Comparison of ENCODE assay signal across 26 cellular contexts in genomic region chr6:71983131-71983530, GRCh38.
DNase-seq lines count a peak whose midpoint lies in the region; ATAC-seq and TF ChIP-seq lines count a peak whose summit lies in the region.
"Had no signal": no experiment of that assay in that cellular context is flagged by ENCODE, and none has a peak within 500 bp of the region (broad histone marks: within the 10 kb centered on the region; RNA-seq: fewer than 3 reads in every experiment).

No MANE protein-coding gene starts in this region.

- intact Hi-C loops in left lung (cut with DNase I): no loop called here
- intact Hi-C loops in activated CD4-positive, alpha-beta memory T cell treated with anti-CD3 and anti-CD28 coated beads for 36 hours (cut with micrococcal nuclease): no loop called here

- H3K27ac ChIP-seq in left lung (no peak overlapping the region), mesenchymal stem cell (ENCODE audit: low read length, poor library complexity, severe bottlenecking) (no peak overlapping the region)
- H3K27ac ChIP-seq: A549; BLaER1 treated with 17β-estradiol and CSF1 and Interleukin-3, amounts not matched to agents 10 nM and 100 nM; SJSA1 had no signal

- H2BK120ac ChIP-seq in mesenchymal stem cell (ENCODE audit: low read depth, low read length): no peak overlapping the region

- H3K4me3 ChIP-seq in left lung (no peak overlapping the region), mesenchymal stem cell (ENCODE audit: insufficient read depth in 1 of 2, low read depth in 1 of 2, low read length in 2 of 2) (no peak overlapping the region)
- H3K4me3 ChIP-seq: A549; BLaER1 treated with 17β-estradiol and CSF1 and Interleukin-3, amounts not matched to agents 10 nM and 100 nM; K562; SJSA1 had no signal

- H3K4me2 ChIP-seq in mesenchymal stem cell (ENCODE audit: low read length, poor library complexity, severe bottlenecking): no peak overlapping the region
- H3K4me2 ChIP-seq: A549 had no signal

- WGBS in mesenchymal stem cell: no CpG with 5 or more reads among the region's 1 CpG

- no peak overlapping the region for H4K91ac ChIP-seq in mesenchymal stem cell (ENCODE audit: low read length)

- H3K23ac ChIP-seq in mesenchymal stem cell (ENCODE audit: low read length in 2 of 2): no peak overlapping the region

- H3K9me3 Mint-ChIP-seq in glutamatergic neuron (ENCODE audit: unreplicated experiment): no peaks in the 10 kb centered on the region
- no peaks in the 10 kb centered on the region for H3K9me3 Mint-ChIP-seq in activated CD4-positive, alpha-beta memory T cell treated with anti-CD3 and anti-CD28 coated beads for 36 hours

- H3K9me3 ChIP-seq in left lung (no peaks in the 10 kb centered on the region), mesenchymal stem cell (ENCODE audit: control insufficient read depth, low read length) (no peaks in the 10 kb centered on the region)
- H3K9me3 ChIP-seq: A549; BLaER1 treated with 17β-estradiol and CSF1 and Interleukin-3, amounts not matched to agents 10 nM and 100 nM; SJSA1 had no signal

- H2BK5ac ChIP-seq in mesenchymal stem cell (ENCODE audit: low read depth, low read length, poor library complexity, severe bottlenecking): no peak overlapping the region

- H2AK5ac ChIP-seq in mesenchymal stem cell (ENCODE audit: low read length, severe bottlenecking): no peak overlapping the region

- H4K8ac ChIP-seq in mesenchymal stem cell (ENCODE audit: low read length): no peak overlapping the region

- H3K9ac ChIP-seq in mesenchymal stem cell (ENCODE audit: low read length): no peak overlapping the region
- H3K9ac ChIP-seq: BLaER1 treated with 17β-estradiol and CSF1 and Interleukin-3, amounts not matched to agents 10 nM and 100 nM had no signal

- CTCF ChIA-PET in activated CD4-positive, alpha-beta memory T cell treated with anti-CD3 and anti-CD28 coated beads for 36 hours (lab: Charles Lee): no interaction called here

- POLR2A ChIA-PET in activated CD4-positive, alpha-beta memory T cell treated with anti-CD3 and anti-CD28 coated beads for 36 hours (lab: Charles Lee): no interaction called here

- H2BK15ac ChIP-seq in mesenchymal stem cell (ENCODE audit: low read depth, poor library complexity, severe bottlenecking): no peak overlapping the region

- H3K27me3 Mint-ChIP-seq in glutamatergic neuron (ENCODE audit: unreplicated experiment): no peaks in the 10 kb centered on the region
- no peaks in the 10 kb centered on the region for H3K27me3 Mint-ChIP-seq in activated CD4-positive, alpha-beta memory T cell treated with anti-CD3 and anti-CD28 coated beads for 36 hours
- H3K27me3 Mint-ChIP-seq: CD4-positive, alpha-beta T cell; T-cell had no signal

- no peaks in the 10 kb centered on the region for H3K36me3 ChIP-seq in left lung
- H3K36me3 ChIP-seq in mesenchymal stem cell (ENCODE audit: control insufficient read depth in 1 of 2, insufficient read depth in 2 of 2, low read depth in 1 of 2, low read length in 2 of 2): no peaks in the 10 kb centered on the region
- H3K36me3 ChIP-seq: BLaER1 treated with 17β-estradiol and CSF1 and Interleukin-3, amounts not matched to agents 10 nM and 100 nM; SJSA1 had no signal

- DNase-seq in left lung (no peak), glutamatergic neuron (no peak), kidney glomerular epithelial cell (lab: John Stamatoyannopoulos, UW) (no peak), mesenchymal stem cell (no peak)
- no peak for DNase-seq in activated CD4-positive, alpha-beta memory T cell treated with anti-CD3 and anti-CD28 coated beads for 36 hours
- DNase-seq: AML-193; CD4-positive, alpha-beta T cell; HCEC 1CT; Kasumi-1; MV-4-11; NCI-H1105; NCI-H146; NCI-H1930; NCI-H2107; NCI-H2227 treated with DMSO at 0.1 percent for 48 hours; NCI-H526 treated with DMSO at 0.1 percent for 48 hours; Right ventricle myocardium superior; RPMI8226; T-cell had no signal

- H3K4me1 ChIP-seq in left lung (no peaks in the 10 kb centered on the region), mesenchymal stem cell (ENCODE audit: control insufficient read depth, insufficient read depth, low read depth, low read length) (no peaks in the 10 kb centered on the region)
- H3K4me1 ChIP-seq: A549, SJSA1 had no signal

- H3K14ac ChIP-seq in mesenchymal stem cell (ENCODE audit: low read length in 2 of 2): no peak overlapping the region

- H2BK12ac ChIP-seq in mesenchymal stem cell (ENCODE audit: low read length in 2 of 2): no peak overlapping the region

- H3K36me3 Mint-ChIP-seq in glutamatergic neuron (ENCODE audit: unreplicated experiment): no peaks in the 10 kb centered on the region
- no peaks in the 10 kb centered on the region for H3K36me3 Mint-ChIP-seq in activated CD4-positive, alpha-beta memory T cell treated with anti-CD3 and anti-CD28 coated beads for 36 hours
- H3K36me3 Mint-ChIP-seq: T-cell had no signal

- no peaks in the 10 kb centered on the region for H3K79me1 ChIP-seq in mesenchymal stem cell (replicated peaks; ENCODE audit: low read length, poor library complexity, severe bottlenecking)

- H3K27me3 ChIP-seq in left lung (no peaks in the 10 kb centered on the region), mesenchymal stem cell (ENCODE audit: control insufficient read depth in 1 of 2, insufficient read depth in 1 of 2, low read length in 2 of 2) (no peaks in the 10 kb centered on the region)
- H3K27me3 ChIP-seq: BLaER1 treated with 17β-estradiol and CSF1 and Interleukin-3, amounts not matched to agents 10 nM and 100 nM; SJSA1 had no signal

- TF ChIP-seq CTCF in left lung (IDR thresholded peaks at IDR 0.05) (no peak), glutamatergic neuron (IDR thresholded peaks at IDR 0.05; ENCODE audit: partially characterized antibody, unreplicated experiment) (no peak)

- H3K4ac ChIP-seq in mesenchymal stem cell (ENCODE audit: low read depth in 1 of 2, low read length in 2 of 2): no peak overlapping the region

- peak; percentile 31 for ATAC-seq in GM18867 (IDR thresholded peaks at IDR 0.05; ENCODE audit: unreplicated experiment)
- ATAC-seq in GM19324 (IDR thresholded peaks at IDR 0.05; ENCODE audit: low FRiP score, unreplicated experiment): peak; percentile 36
- peak; percentile 31 for ATAC-seq in HG02642 (IDR thresholded peaks at IDR 0.05; ENCODE audit: poor library complexity, unreplicated experiment)
- peak; percentile 86 for ATAC-seq in left lung
- ATAC-seq: A549, K562, T-cell had no signal

- no peak overlapping the region for H2AFZ ChIP-seq in mesenchymal stem cell (ENCODE audit: low read depth, low read length)

- H3K4me1 Mint-ChIP-seq in glutamatergic neuron (ENCODE audit: low read depth, unreplicated experiment): peaks cover 3% of the 10 kb centered on the region
- H3K4me1 Mint-ChIP-seq in activated CD4-positive, alpha-beta memory T cell treated with anti-CD3 and anti-CD28 coated beads for 36 hours (ENCODE audit: low read depth): no peaks in the 10 kb centered on the region
- H3K4me1 Mint-ChIP-seq: T-cell had no signal

- H3K27ac Mint-ChIP-seq in glutamatergic neuron (ENCODE audit: unreplicated experiment): no peak overlapping the region
- H3K27ac Mint-ChIP-seq in activated CD4-positive, alpha-beta memory T cell treated with anti-CD3 and anti-CD28 coated beads for 36 hours: no peak overlapping the region
- H3K27ac Mint-ChIP-seq: CD4-positive, alpha-beta T cell; T-cell had no signal

- H3K4me3 Mint-ChIP-seq in glutamatergic neuron (ENCODE audit: unreplicated experiment): no peak overlapping the region
- H3K4me3 Mint-ChIP-seq in activated CD4-positive, alpha-beta memory T cell treated with anti-CD3 and anti-CD28 coated beads for 36 hours: no peak overlapping the region
- H3K4me3 Mint-ChIP-seq: CD4-positive, alpha-beta T cell; T-cell had no signal

- no peak overlapping the region for H3K18ac ChIP-seq in mesenchymal stem cell (ENCODE audit: low read depth in 1 of 2, low read length in 2 of 2)

Comparison
In these comparisons a context has a peak if more than half of its experiments do, and no peak if none do; other contexts are left out.
1. ATAC-seq: peak in every context shown above with its lines; median percentile 86 in left lung; 36 in GM19324; 31 in GM18867; 31 in HG02642.